Comparison of ENCODE assay signal across 8 cellular contexts in genomic region chr19:16571689-16572331, GRCh38. TPM values are rescaled to one million over a fixed set of nuclear protein-coding genes. Genes with fewer than 3 reads are reported as not detected.
DNase-seq lines count a peak whose midpoint lies in the region; ATAC-seq, FAIRE-seq and TF ChIP-seq lines count a peak whose summit lies in the region.

No MANE protein-coding gene starts in this region.

- TF ChIP-seq CTCF in brain (conservative IDR thresholded peaks at IDR 0.05) (no peak), HepG2 (CRISPR knock-in tag; IDR thresholded peaks at IDR 0.05) (no peak; the same call in 1 of the 2 replicates), testis (IDR thresholded peaks at IDR 0.05) (peak in 1 of 3 experiments; percentile 1)

- H3K4me3 ChIP-seq in HepG2 (replicated peaks in 1 of 3; ENCODE audit: insufficient read depth in 1 of 3, low read depth in 2 of 3, low read length in 3 of 3) = peak overlapping the region; percentile 83 to 96 (median 95)
- peak overlapping the region; percentile 81 to 92 for H3K4me3 ChIP-seq in testis

- H3K4me1 ChIP-seq in HepG2 (ENCODE audit: insufficient read depth, low read length) (peaks cover 42% of the 10 kb centered on the region), testis (peaks cover 7% of the 10 kb centered on the region)

- H3K4me2 ChIP-seq in HepG2 (ENCODE audit: low read depth, low read length) = peak overlapping the region; percentile 97

- CTCF ChIA-PET in HepG2 (lab: Yijun Ruan, JAX; ENCODE audit: low intra/inter-chr PET ratio, low total read pairs) = no interaction called here

- H3K36me3 ChIP-seq in HepG2 (replicated peaks in 1 of 2; ENCODE audit: control insufficient read depth in 1 of 2, insufficient read depth in 2 of 2, low read length in 2 of 2) (peaks cover 17 to 38% of the 10 kb centered on the region in 2 experiments; a peak in 4 of 5 replicates), testis (ENCODE audit: low read depth, missing control alignments) (no peaks in the 10 kb centered on the region)

- under 1% methylated on average over 29 of the region's 80 CpGs for WGBS in HepG2 (ENCODE audit: low lambda C conversion rate)
- 1 to 2% methylated on average over 60 to 66 of the region's 80 CpGs for WGBS in testis, 2 donors

- TF ChIP-seq RAD21 in HepG2 (CRISPR knock-in tag; IDR thresholded peaks at IDR 0.05) = peak; percentile 20; the same call in 1 of the 2 replicates

- H3K79me2 ChIP-seq in HepG2 (ENCODE audit: insufficient read depth, low read length) = peaks cover 58% of the 10 kb centered on the region

- peak overlapping the region; percentile 90 for H3K9ac ChIP-seq in HepG2 (ENCODE audit: insufficient read depth, low read depth, low read length)

- H3K27ac ChIP-seq in HepG2 (ENCODE audit: extremely low read length, insufficient read depth, low read length) (peak overlapping the region; percentile 61), testis (peak overlapping the region; percentile 55 to 75)

- in situ Hi-C loops in HepG2 (cut with HindIII; ENCODE audit: extremely low pct_ligation_motif_present, low pct_unique_long_range_greater_than_20kb) = loop anchor here (5.0 kb wide), 1 partner anchor 55 kb away; the partner anchor contains the start of gene MED26

- FAIRE-seq in H54 (lab: Jason Lieb, UNC) (no peak), HepG2 (lab: Jason Lieb, UNC) (no peak)

- no peak for TF ChIP-seq EP300 in HepG2 (IDR thresholded peaks at IDR 0.05; ENCODE audit: low read depth in 2 of 2, low read length in 2 of 2)
- no peak for TF ChIP-seq EP300 in HepG2 (CRISPR knock-in tag; IDR thresholded peaks at IDR 0.05; ENCODE audit: borderline replicate concordance)

- H3K27me3 Mint-ChIP-seq in brain = peaks cover 12% of the 10 kb centered on the region

- TF ChIP-seq POLR2A in H54 (IDR thresholded peaks at IDR 0.05; ENCODE audit: low read depth, low read length) (peak; percentile 58), HepG2 (IDR thresholded peaks at IDR 0.05; ENCODE audit: insufficient read depth in 1 of 2, low read depth in 2 of 2, low read length in 2 of 2) (no peak), testis (IDR thresholded peaks at IDR 0.05) (no peak)

- intact Hi-C loops in HepG2 (cut with micrococcal nuclease; ENCODE audit: unreplicated experiment) (loop anchor here (5.0 kb wide), 1 partner anchor 55 kb away; the partner anchor contains the start of gene MED26), testis (cut with DNase I; ENCODE audit: low total_unique reads) (no loop called here)

- DNase-seq in DMS53 (lab: John Stamatoyannopoulos, UW) = peak; percentile 76
- DNase-seq in DMS53 treated with DMSO at 0.1 percent for 48 hours (lab: John Stamatoyannopoulos, UW; ENCODE audit: unreplicated experiment) = no peak
- DNase-seq in H54 (ENCODE audit: insufficient read length, low spot score) = no peak
- DNase-seq in NCI-H226 = peak; percentile 16
- no peak for DNase-seq in HepG2 (ENCODE audit: low spot score)
- no peak for DNase-seq in testis
- DNase-seq in C1 segment of cervical spinal cord (lab: John Stamatoyannopoulos, UW) = no peak

- peaks cover 0 to 5% (median 0%) of the 10 kb centered on the region in 5 experiments for H3K9me3 Mint-ChIP-seq in brain

- H3K36me3 Mint-ChIP-seq in brain = peaks cover 63% of the 10 kb centered on the region

- POLR2A ChIA-PET in HepG2 (lab: Yijun Ruan, JAX) = interaction anchor here (1.0 to 1.4 kb wide), 6 partner anchors 12 to 89 kb away, joined by 3 to 6 read pairs (median 4); partner anchors contain the start of gene TMEM38A

- ATAC-seq in HepG2 = peak; percentile 2; the same call in 2 of the 3 replicates

- H3K4me3 Mint-ChIP-seq in brain = peak overlapping the region; percentile 86 to 92 (median 90)

- peak overlapping the region in 4 of 5 experiments; percentile 84 to 98 (median 91) for H3K27ac Mint-ChIP-seq in brain

- BruUV-seq in HepG2 (replicated peaks; lab: Mats Ljungman, UMichigan) = no TSS peak

- H4K20me1 ChIP-seq in HepG2 (ENCODE audit: insufficient read depth, low read length) = no peaks in the 10 kb centered on the region

- H3K27me3 ChIP-seq in HepG2 (ENCODE audit: control insufficient read depth in 1 of 2, insufficient read depth in 2 of 2, low read length in 2 of 2) = no peaks in the 10 kb centered on the region; a peak in 1 of 5 replicates
- H3K27me3 ChIP-seq in testis = no peaks in the 10 kb centered on the region

- no peak overlapping the region for H2AFZ ChIP-seq in HepG2 (ENCODE audit: low read length)

- H3K9me3 ChIP-seq in HepG2 (ENCODE audit: low read length) (no peaks in the 10 kb centered on the region), testis (no peaks in the 10 kb centered on the region)

- peaks cover 59% of the 10 kb centered on the region for H3K4me1 Mint-ChIP-seq in brain

RNA-seq across cellular contexts. Expression of gene SLC35E1, which starts 0.4 kb away (rescaled TPM):
- polyA plus RNA-seq in brain (ENCODE audit: insufficient read depth, low read depth, low replicate concordance) = 25.9 TPM
- 17.2 and 21.2 TPM in 2 replicates for total RNA-seq in HepG2 (2016; rRNA removed; fragmentation: Illumina TruSeq; extraction: Trizol)
- total RNA-seq in HepG2 (2016; cell fraction: cytosol; rRNA removed; fragmentation: Illumina TruSeq; extraction: Trizol; ENCODE audit: low read depth) = 6.0 and 7.6 TPM in 2 replicates
- 15.6 and 20.2 TPM in 2 replicates for total RNA-seq in HepG2 (2016; cell fraction: insoluble cytoplasmic fraction; rRNA removed; fragmentation: Illumina TruSeq; extraction: Trizol)
- 18.9 and 19.7 TPM in 2 replicates for total RNA-seq in HepG2 (2016; cell fraction: membrane; rRNA removed; fragmentation: Illumina TruSeq; extraction: Trizol)
- total RNA-seq in HepG2 (2016; cell fraction: nucleus; rRNA removed; fragmentation: Illumina TruSeq; extraction: Trizol) = 18.5 and 21.4 TPM in 2 replicates
- polyA plus RNA-seq in HepG2 (2011; rRNA removed) = 46.5 and 48.0 TPM in 2 replicates
- polyA plus RNA-seq in HepG2 (2011; cell fraction: cytosol; rRNA removed) = 31.6 and 37.8 TPM in 2 replicates
- polyA plus RNA-seq in HepG2 (2011; cell fraction: nucleus; rRNA removed) = 26.3 and 38.8 TPM in 2 replicates
- 25.6 and 26.5 TPM in 2 replicates for polyA plus RNA-seq in HepG2 (2012)
- 5.7 and 6.3 TPM in 2 replicates for polyA plus RNA-seq in HepG2 (2016; cell fraction: cytosol; fragmentation: Illumina TruSeq; extraction: Trizol; ENCODE audit: low read depth)
- 16.1 and 22.5 TPM in 2 replicates for polyA plus RNA-seq in HepG2 (2016; cell fraction: insoluble cytoplasmic fraction; fragmentation: Illumina TruSeq; extraction: Trizol; ENCODE audit: low read depth)
- polyA plus RNA-seq in HepG2 (2016; cell fraction: membrane; fragmentation: Illumina TruSeq; extraction: Trizol; ENCODE audit: low read depth) = 20.6 and 22.2 TPM in 2 replicates
- 45.9 and 46.6 TPM in 2 replicates for polyA plus RNA-seq in HepG2 (2016; cell fraction: nucleus; fragmentation: Illumina TruSeq; extraction: Trizol; ENCODE audit: insufficient read depth, low read depth)
- 181 and 185 TPM in 2 replicates for polyA minus RNA-seq in HepG2 (2011; rRNA and poly(A)+ RNA removed; ENCODE audit: low replicate concordance)
- polyA minus RNA-seq in HepG2 (2011; cell fraction: cytosol; rRNA and poly(A)+ RNA removed) = 33.0 and 39.5 TPM in 2 replicates
- polyA minus RNA-seq in HepG2 (2011; cell fraction: nucleus; rRNA and poly(A)+ RNA removed) = 24.8 and 31.7 TPM in 2 replicates
- 10 to 100 TPM; 54.0 to 56.3 TPM for total RNA-seq in testis
- polyA plus RNA-seq in testis (ENCODE audit: insufficient read depth, low read depth, low replicate concordance) = 20.3 TPM

RNA-seq across cellular contexts. Expression of gene CHERP, which starts 29.6 kb away (rescaled TPM):
- polyA plus RNA-seq in brain (ENCODE audit: insufficient read depth, low read depth, low replicate concordance) = 32.9 TPM
- 4.3 and 9.1 TPM in 2 replicates for total RNA-seq in HepG2 (2016; rRNA removed; fragmentation: Illumina TruSeq; extraction: Trizol)
- 3.8 and 4.0 TPM in 2 replicates for total RNA-seq in HepG2 (2016; cell fraction: cytosol; rRNA removed; fragmentation: Illumina TruSeq; extraction: Trizol; ENCODE audit: low read depth)
- total RNA-seq in HepG2 (2016; cell fraction: insoluble cytoplasmic fraction; rRNA removed; fragmentation: Illumina TruSeq; extraction: Trizol) = 6.0 and 7.4 TPM in 2 replicates
- total RNA-seq in HepG2 (2016; cell fraction: membrane; rRNA removed; fragmentation: Illumina TruSeq; extraction: Trizol) = 5.5 and 6.1 TPM in 2 replicates
- total RNA-seq in HepG2 (2016; cell fraction: nucleus; rRNA removed; fragmentation: Illumina TruSeq; extraction: Trizol) = 8.1 and 13.9 TPM in 2 replicates
- polyA plus RNA-seq in HepG2 (2011; rRNA removed) = 5.4 and 5.9 TPM in 2 replicates
- polyA plus RNA-seq in HepG2 (2011; cell fraction: cytosol; rRNA removed) = 2.9 and 3.2 TPM in 2 replicates
- polyA plus RNA-seq in HepG2 (2011; cell fraction: nucleus; rRNA removed) = 34.4 and 39.5 TPM in 2 replicates
- 20.4 and 25.1 TPM in 2 replicates for polyA plus RNA-seq in HepG2 (2012)
- 2.1 and 2.2 TPM in 2 replicates for polyA plus RNA-seq in HepG2 (2016; cell fraction: cytosol; fragmentation: Illumina TruSeq; extraction: Trizol; ENCODE audit: low read depth)
- polyA plus RNA-seq in HepG2 (2016; cell fraction: insoluble cytoplasmic fraction; fragmentation: Illumina TruSeq; extraction: Trizol; ENCODE audit: low read depth) = 19.7 and 26.9 TPM in 2 replicates
- polyA plus RNA-seq in HepG2 (2016; cell fraction: membrane; fragmentation: Illumina TruSeq; extraction: Trizol; ENCODE audit: low read depth) = 4.9 and 6.0 TPM in 2 replicates
- polyA plus RNA-seq in HepG2 (2016; cell fraction: nucleus; fragmentation: Illumina TruSeq; extraction: Trizol; ENCODE audit: insufficient read depth, low read depth) = 54.8 and 59.8 TPM in 2 replicates
- polyA minus RNA-seq in HepG2 (2011; rRNA and poly(A)+ RNA removed; ENCODE audit: low replicate concordance) = 10.1 and 16.3 TPM in 2 replicates
- polyA minus RNA-seq in HepG2 (2011; cell fraction: cytosol; rRNA and poly(A)+ RNA removed) = 7.1 and 9.3 TPM in 2 replicates
- polyA minus RNA-seq in HepG2 (2011; cell fraction: nucleus; rRNA and poly(A)+ RNA removed) = 18.4 and 19.8 TPM in 2 replicates
- total RNA-seq in testis = 10 to 100 TPM; 46.5 to 51.3 TPM
- 49.3 TPM for polyA plus RNA-seq in testis (ENCODE audit: insufficient read depth, low read depth, low replicate concordance)

RNA-seq across cellular contexts. Expression of gene MED26, which starts 56.2 kb away (rescaled TPM):
- polyA plus RNA-seq in brain (ENCODE audit: insufficient read depth, low read depth, low replicate concordance) (5.6 TPM), HepG2 (2011; rRNA removed) (3.3 and 3.5 TPM in 2 replicates), testis (ENCODE audit: insufficient read depth, low read depth, low replicate concordance) (80.8 TPM)
- total RNA-seq in HepG2 (2016; rRNA removed; fragmentation: Illumina TruSeq; extraction: Trizol) (3.3 and 3.8 TPM in 2 replicates), testis (10 to 100 TPM; 66.1 to 66.5 TPM)
- total RNA-seq in HepG2 (2016; cell fraction: cytosol; rRNA removed; fragmentation: Illumina TruSeq; extraction: Trizol; ENCODE audit: low read depth) = 0.88 and 1.1 TPM in 2 replicates
- 2.3 and 2.9 TPM in 2 replicates for total RNA-seq in HepG2 (2016; cell fraction: insoluble cytoplasmic fraction; rRNA removed; fragmentation: Illumina TruSeq; extraction: Trizol)
- 2.2 and 2.5 TPM in 2 replicates for total RNA-seq in HepG2 (2016; cell fraction: membrane; rRNA removed; fragmentation: Illumina TruSeq; extraction: Trizol)
- total RNA-seq in HepG2 (2016; cell fraction: nucleus; rRNA removed; fragmentation: Illumina TruSeq; extraction: Trizol) = 4.4 and 6.8 TPM in 2 replicates
- 2.7 and 3.7 TPM in 2 replicates for polyA plus RNA-seq in HepG2 (2011; cell fraction: cytosol; rRNA removed)
- 4.2 and 6.4 TPM in 2 replicates for polyA plus RNA-seq in HepG2 (2011; cell fraction: nucleus; rRNA removed)
- 3.0 and 3.2 TPM in 2 replicates for polyA plus RNA-seq in HepG2 (2012)
- polyA plus RNA-seq in HepG2 (2016; cell fraction: cytosol; fragmentation: Illumina TruSeq; extraction: Trizol; ENCODE audit: low read depth) = 0.35 and 0.40 TPM in 2 replicates
- 3.6 and 5.3 TPM in 2 replicates for polyA plus RNA-seq in HepG2 (2016; cell fraction: insoluble cytoplasmic fraction; fragmentation: Illumina TruSeq; extraction: Trizol; ENCODE audit: low read depth)
- 1.6 and 1.7 TPM in 2 replicates for polyA plus RNA-seq in HepG2 (2016; cell fraction: membrane; fragmentation: Illumina TruSeq; extraction: Trizol; ENCODE audit: low read depth)
- polyA plus RNA-seq in HepG2 (2016; cell fraction: nucleus; fragmentation: Illumina TruSeq; extraction: Trizol; ENCODE audit: insufficient read depth, low read depth) = 6.4 and 8.6 TPM in 2 replicates
- 12.3 and 16.1 TPM in 2 replicates for polyA minus RNA-seq in HepG2 (2011; rRNA and poly(A)+ RNA removed; ENCODE audit: low replicate concordance)
- polyA minus RNA-seq in HepG2 (2011; cell fraction: cytosol; rRNA and poly(A)+ RNA removed) = 4.7 and 5.5 TPM in 2 replicates
- 14.0 and 19.3 TPM in 2 replicates for polyA minus RNA-seq in HepG2 (2011; cell fraction: nucleus; rRNA and poly(A)+ RNA removed)

Comparison
In these comparisons a context has a peak if more than half of its experiments do, and no peak if none do; other contexts are left out.
1. DNase-seq: peak in DMS53 (single experiment) and NCI-H226 (single experiment); none in DMS53 treated with DMSO at 0.1 percent for 48 hours (single experiment), H54 (single experiment), HepG2 (single experiment), testis (single experiment) and C1 segment of cervical spinal cord (0 of 14).